ENCODE assay signal across 8 cellular contexts in genomic region chr22:47213571-47214230, GRCh38.
A peak's percentile ranks its signal among the peaks of the same experiment; 100 is the strongest.
DNase-seq lines count a peak whose midpoint lies in the region; ATAC-seq and TF ChIP-seq lines count a peak whose summit lies in the region.

No MANE protein-coding gene starts in this region.

- no peak overlapping the region for H2BK20ac ChIP-seq in IMR-90 (ENCODE audit: low read depth, low read length)

- H4K20me1 ChIP-seq in IMR-90 (ENCODE audit: insufficient read depth, low read length), result no peaks in the 10 kb centered on the region

- POLR2A ChIA-PET in Caco-2 (lab: Charles Lee) (no interaction called here), IMR-90 (lab: Charles Lee; ENCODE audit: unreplicated experiment) (no interaction called here), WTC11 (lab: Charles Lee) (no interaction called here)

- TF ChIP-seq CTCF in Caco-2 (IDR thresholded peaks at IDR 0.05; ENCODE audit: insufficient read depth in 1 of 2, low read depth in 1 of 2, low read length in 1 of 2, severe bottlenecking in 1 of 2, unreplicated experiment in 1 of 2) (peak; percentile 53 to 57), IMR-90 (conservative IDR thresholded peaks at IDR 0.05; ENCODE audit: low read depth, low read length) (peak; percentile 28), WTC11 (IDR thresholded peaks at IDR 0.05) (peak; percentile 64), sigmoid colon (IDR thresholded peaks at IDR 0.05) (peak in 3 of 4 experiments; percentile 34 to 47 (median 40))

- H3K4me1 Mint-ChIP-seq in Caco-2 (ENCODE audit: low read depth, unreplicated experiment) (peaks cover 4% of the 10 kb centered on the region), WTC11 (no peaks in the 10 kb centered on the region)
- peaks cover 0 to 4% of the 10 kb centered on the region in 2 donors for H3K4me1 Mint-ChIP-seq in effector memory CD8-positive, alpha-beta T cell (ENCODE audit: low read depth in 2 of 2)

- 89% methylated on average over 6 of the region's 16 CpGs; no CpG with 5 or more reads in 1 of the 2 experiments for WGBS in IMR-90 (ENCODE audit: extremely low coverage in 2 of 2, insufficient read length in 1 of 2), 2 experiments
- 44 to 58% methylated on average over 16 of the region's 16 CpGs for WGBS in sigmoid colon, 2 donors
- 86% methylated on average over 16 of the region's 16 CpGs for WGBS in mesenchymal stem cell

- dilution Hi-C loops in IMR-90 (cut with HindIII; ENCODE audit: low sequenced_read_pairs, unreplicated experiment), result no loop called here

- H3K36me3 ChIP-seq in Caco-2 (ENCODE audit: control insufficient read depth, insufficient read depth, low read length), result no peaks in the 10 kb centered on the region
- H3K36me3 ChIP-seq in IMR-90 (ENCODE audit: control insufficient read depth, insufficient read depth, low read length), result no peaks in the 10 kb centered on the region
- H3K36me3 ChIP-seq in sigmoid colon, result no peaks in the 10 kb centered on the region
- H3K36me3 ChIP-seq in mesenchymal stem cell (ENCODE audit: control insufficient read depth in 1 of 2, insufficient read depth in 2 of 2, low read depth in 1 of 2, low read length in 2 of 2), result no peaks in the 10 kb centered on the region

- H4K91ac ChIP-seq in IMR-90 (ENCODE audit: insufficient read depth, low read depth, low read length) (no peak overlapping the region), mesenchymal stem cell (ENCODE audit: low read length) (no peak overlapping the region)

- H3K18ac ChIP-seq in IMR-90 (ENCODE audit: low read depth, low read length), result no peak overlapping the region
- H3K18ac ChIP-seq in mesenchymal stem cell (ENCODE audit: low read depth in 1 of 2, low read length in 2 of 2), result no peak overlapping the region

- H3K27ac ChIP-seq in IMR-90 (ENCODE audit: insufficient read depth, low read length) (no peak overlapping the region), sigmoid colon (no peak overlapping the region), mesenchymal stem cell (ENCODE audit: low read length, poor library complexity, severe bottlenecking) (no peak overlapping the region)

- no peak overlapping the region for H2AK5ac ChIP-seq in IMR-90 (ENCODE audit: low read depth, low read length)
- no peak overlapping the region for H2AK5ac ChIP-seq in mesenchymal stem cell (ENCODE audit: low read length, severe bottlenecking)

- no peak overlapping the region for H3K4me2 ChIP-seq in IMR-90 (ENCODE audit: low read depth, low read length)
- no peak overlapping the region for H3K4me2 ChIP-seq in mesenchymal stem cell (ENCODE audit: low read length, poor library complexity, severe bottlenecking)

- no peaks in the 10 kb centered on the region for H3K9me3 ChIP-seq in Caco-2
- H3K9me3 ChIP-seq in IMR-90 (ENCODE audit: control insufficient read depth, insufficient read depth, low read length), result peaks cover 4% of the 10 kb centered on the region; the same call in 1 of the 2 replicates
- no peaks in the 10 kb centered on the region for H3K9me3 ChIP-seq in sigmoid colon
- H3K9me3 ChIP-seq in mesenchymal stem cell (ENCODE audit: control insufficient read depth, low read length), result no peaks in the 10 kb centered on the region

- H4K5ac ChIP-seq in IMR-90 (ENCODE audit: low read depth, low read length), result no peak overlapping the region

- no peaks in the 10 kb centered on the region for H3K36me3 Mint-ChIP-seq in Caco-2 (ENCODE audit: insufficient read depth, unreplicated experiment)
- peaks cover 20% of the 10 kb centered on the region for H3K36me3 Mint-ChIP-seq in WTC11
- peaks cover 4% of the 10 kb centered on the region for H3K36me3 Mint-ChIP-seq in effector memory CD8-positive, alpha-beta T cell (ENCODE audit: insufficient read depth)

- H3K27me3 ChIP-seq in Caco-2 (replicated peaks; ENCODE audit: control insufficient read depth, insufficient read depth, low read length) (no peaks in the 10 kb centered on the region), IMR-90 (ENCODE audit: control insufficient read depth, insufficient read depth, low read length) (no peaks in the 10 kb centered on the region), sigmoid colon (no peaks in the 10 kb centered on the region), mesenchymal stem cell (ENCODE audit: control insufficient read depth in 1 of 2, insufficient read depth in 1 of 2, low read length in 2 of 2) (peaks cover 0 to 17% of the 10 kb centered on the region in 2 experiments)

- TF ChIP-seq POLR2A in IMR-90 (IDR thresholded peaks at IDR 0.05; ENCODE audit: low read depth, low read length) (no peak), sigmoid colon (IDR thresholded peaks at IDR 0.05) (no peak)

- no peaks in the 10 kb centered on the region for H3K9me1 ChIP-seq in IMR-90 (ENCODE audit: insufficient read depth, low read length)

- H3K4me3 ChIP-seq in Caco-2 (ENCODE audit: low read depth, low read length) (no peak overlapping the region), IMR-90 (ENCODE audit: insufficient read depth, low read depth, low read length) (no peak overlapping the region), sigmoid colon (no peak overlapping the region), mesenchymal stem cell (ENCODE audit: insufficient read depth in 1 of 2, low read depth in 1 of 2, low read length in 2 of 2) (no peak overlapping the region)

- DNase-seq in Caco-2, result peak; percentile 32 to 48
- no peak for DNase-seq in IMR-90
- DNase-seq in WTC11 (ENCODE audit: low spot score), result peak; percentile 79
- peak; percentile 20 to 41 (median 28) for DNase-seq in effector memory CD8-positive, alpha-beta T cell
- peak; percentile 33 for DNase-seq in sigmoid colon
- no peak for DNase-seq in cerebellum (ENCODE audit: low spot score)
- no peak for DNase-seq in mesenchymal stem cell

- H3K27me3 Mint-ChIP-seq in Caco-2 (ENCODE audit: insufficient read depth, unreplicated experiment) (peaks cover 13% of the 10 kb centered on the region), WTC11 (ENCODE audit: low read depth) (no peaks in the 10 kb centered on the region; the same call in 1 of the 2 replicates)
- H3K27me3 Mint-ChIP-seq in effector memory CD8-positive, alpha-beta T cell, result peaks cover 0 to 6% of the 10 kb centered on the region in 2 donors

- H3K56ac ChIP-seq in IMR-90 (ENCODE audit: extremely low read depth, insufficient read depth, low read length), result no peak overlapping the region

- H3K9ac ChIP-seq in IMR-90 (ENCODE audit: low read depth, low read length), result no peak overlapping the region
- no peak overlapping the region for H3K9ac ChIP-seq in mesenchymal stem cell (ENCODE audit: low read length)

- H3K14ac ChIP-seq in IMR-90 (replicated peaks; ENCODE audit: low read depth, low read length) (no peak overlapping the region), mesenchymal stem cell (ENCODE audit: low read length in 2 of 2) (no peak overlapping the region)

- H2BK5ac ChIP-seq in IMR-90 (ENCODE audit: low read depth, low read length, poor library complexity, severe bottlenecking) (no peak overlapping the region), mesenchymal stem cell (ENCODE audit: low read depth, low read length, poor library complexity, severe bottlenecking) (no peak overlapping the region)

- ATAC-seq in IMR-90 (ENCODE audit: low read depth) (peak; percentile 72), WTC11 (peak; percentile 94), HG03520 (IDR thresholded peaks at IDR 0.05; ENCODE audit: unreplicated experiment) (no peak)
- peak; percentile 47 for ATAC-seq in effector memory CD8-positive, alpha-beta T cell (replicated peaks)

- no peak overlapping the region for H2BK12ac ChIP-seq in mesenchymal stem cell (ENCODE audit: low read length in 2 of 2)

- H2AFZ ChIP-seq in IMR-90 (replicated peaks; ENCODE audit: low read length, poor library complexity), result no peak overlapping the region
- H2AFZ ChIP-seq in mesenchymal stem cell (ENCODE audit: low read depth, low read length), result no peak overlapping the region

- BruUV-seq in Caco-2 (replicated peaks; lab: Mats Ljungman, UMichigan) (no TSS peak), IMR-90 (replicated peaks; lab: Mats Ljungman, UMichigan) (no TSS peak)

- no peaks in the 10 kb centered on the region for H3K4me1 ChIP-seq in Caco-2
- H3K4me1 ChIP-seq in IMR-90 (ENCODE audit: control insufficient read depth, insufficient read depth, low read length), result no peaks in the 10 kb centered on the region
- H3K4me1 ChIP-seq in sigmoid colon, result no peaks in the 10 kb centered on the region
- no peaks in the 10 kb centered on the region for H3K4me1 ChIP-seq in mesenchymal stem cell (ENCODE audit: control insufficient read depth, insufficient read depth, low read depth, low read length)

- peaks cover 9% of the 10 kb centered on the region for H3K9me3 Mint-ChIP-seq in Caco-2 (ENCODE audit: unreplicated experiment)
- H3K9me3 Mint-ChIP-seq in WTC11, result peaks cover 28% of the 10 kb centered on the region
- no peaks in the 10 kb centered on the region for H3K9me3 Mint-ChIP-seq in effector memory CD8-positive, alpha-beta T cell

- H3K4ac ChIP-seq in IMR-90 (ENCODE audit: low read depth, low read length) (no peak overlapping the region), mesenchymal stem cell (ENCODE audit: low read depth in 1 of 2, low read length in 2 of 2) (no peak overlapping the region)

- TF ChIP-seq EP300 in sigmoid colon (IDR thresholded peaks at IDR 0.05), result no peak

- H2BK15ac ChIP-seq in IMR-90 (ENCODE audit: low read depth, low read length) (no peak overlapping the region), mesenchymal stem cell (ENCODE audit: low read depth, poor library complexity, severe bottlenecking) (no peak overlapping the region)

- no peak overlapping the region for H3K23ac ChIP-seq in IMR-90 (ENCODE audit: low read depth, low read length)
- no peak overlapping the region for H3K23ac ChIP-seq in mesenchymal stem cell (ENCODE audit: low read length in 2 of 2)

- H4K8ac ChIP-seq in IMR-90 (ENCODE audit: low read depth in 2 of 2, low read length in 2 of 2) (no peak overlapping the region), mesenchymal stem cell (ENCODE audit: low read length) (no peak overlapping the region)

- H3K27ac Mint-ChIP-seq in Caco-2 (ENCODE audit: unreplicated experiment) (no peak overlapping the region), WTC11 (no peak overlapping the region)
- no peak overlapping the region for H3K27ac Mint-ChIP-seq in effector memory CD8-positive, alpha-beta T cell

- H2AK9ac ChIP-seq in IMR-90 (replicated peaks; ENCODE audit: low read depth, low read length, poor library complexity), result no peak overlapping the region

- peak; percentile 46 for TF ChIP-seq RAD21 in IMR-90 (IDR thresholded peaks at IDR 0.05; ENCODE audit: low read length)

- H2BK120ac ChIP-seq in IMR-90 (ENCODE audit: low read depth, low read length) (no peak overlapping the region), mesenchymal stem cell (ENCODE audit: low read depth, low read length) (no peak overlapping the region)

- CTCF ChIA-PET in Caco-2 (lab: Charles Lee), result no interaction called here
- CTCF ChIA-PET in IMR-90 (lab: Yijun Ruan, JAX), result interaction anchor here (1.0 to 1.1 kb wide), 3 partner anchors 10 to 58 kb away, joined by 3 to 5 read pairs (median 3); no protein-coding TSS in a partner anchor
- CTCF ChIA-PET in WTC11 (lab: Charles Lee), result interaction anchor here (0.6 to 1.4 kb wide), 12 partner anchors 10 to 302 kb away, joined by 3 to 6 read pairs (median 3); no protein-coding TSS in a partner anchor

- intact Hi-C loops in Caco-2 (cut with micrococcal nuclease; ENCODE audit: unreplicated experiment) (no loop called here), IMR-90 (cut with micrococcal nuclease) (no loop called here), sigmoid colon (cut with DNase I) (no loop called here)

- H3K4me3 Mint-ChIP-seq in Caco-2 (ENCODE audit: unreplicated experiment), result no peak overlapping the region
- no peak overlapping the region for H3K4me3 Mint-ChIP-seq in WTC11
- no peak overlapping the region for H3K4me3 Mint-ChIP-seq in effector memory CD8-positive, alpha-beta T cell

- H3K79me1 ChIP-seq in IMR-90 (ENCODE audit: low read depth in 1 of 2, low read length in 2 of 2), result no peaks in the 10 kb centered on the region
- no peaks in the 10 kb centered on the region for H3K79me1 ChIP-seq in mesenchymal stem cell (replicated peaks; ENCODE audit: low read length, poor library complexity, severe bottlenecking)

- in situ Hi-C loops in IMR-90 (cut with MboI; ENCODE audit: low sequenced_read_pairs), result no loop called here

Comparison
In these comparisons a context has a peak if more than half of its experiments do, and no peak if none do; other contexts are left out.
1. DNase-seq: peak in Caco-2 (2 of 2), WTC11 (single experiment), effector memory CD8-positive, alpha-beta T cell (3 of 3) and sigmoid colon (single experiment); none in IMR-90 (single experiment), cerebellum (single experiment) and mesenchymal stem cell (single experiment).
2. Peak in every context shown above with its lines, with median percentiles within 50 percentile points of each other: CTCF ChIP-seq.